In the genomic region with DNA sequence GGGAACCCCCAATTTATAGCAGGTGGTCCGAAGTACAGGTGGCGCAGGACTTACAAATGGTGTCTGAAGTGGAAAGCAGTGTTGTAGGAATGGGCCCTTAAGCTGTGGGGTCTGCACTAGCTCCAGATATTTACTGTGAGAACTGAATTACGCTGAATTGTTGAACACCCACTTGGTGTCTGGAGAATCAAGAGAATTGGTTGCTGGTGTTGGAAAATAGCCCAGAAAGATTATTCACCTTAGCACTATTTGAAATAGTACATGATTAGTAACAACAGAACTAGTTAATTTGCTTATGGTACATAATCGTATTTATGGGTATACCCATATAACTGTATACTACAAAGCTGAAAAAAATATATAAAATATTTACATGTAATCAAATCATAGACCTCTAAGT, we compare ENCODE assay signal across 16 cellular contexts.
DNase-seq lines count a peak whose midpoint lies in the region; ATAC-seq, FAIRE-seq and TF ChIP-seq lines count a peak whose summit lies in the region.
"Had no signal": no experiment of that assay in that cellular context is flagged by ENCODE, and none has a peak within 500 bp of the region (broad histone marks: within the 10 kb centered on the region; RNA-seq: fewer than 3 reads in every experiment).

No MANE protein-coding gene starts in this region.

- no peak overlapping the region for H3K4ac ChIP-seq in IMR-90 (ENCODE audit: low read depth, low read length)

- no peak overlapping the region for H4K5ac ChIP-seq in IMR-90 (ENCODE audit: low read depth, low read length)

- peaks cover 16% of the 10 kb centered on the region for H3K4me1 Mint-ChIP-seq in stimulated activated memory B cell treated with anti-CD40 and anti-IgM and Interleukin-4, amounts not matched to agents 10 μg/mL and 1 μg/mL and 100 μg/mL, for 72 hours

- intact Hi-C loops in IMR-90 (cut with micrococcal nuclease) (no loop called here), K562 (cut with micrococcal nuclease) (no loop called here), HepG2 (cut with micrococcal nuclease; ENCODE audit: unreplicated experiment) (no loop called here)

- TF ChIP-seq POLR2A in IMR-90 (IDR thresholded peaks at IDR 0.05; ENCODE audit: low read depth, low read length) (no peak), K562 (conservative IDR thresholded peaks at IDR 0.05) (no peak), HepG2 (IDR thresholded peaks at IDR 0.05; ENCODE audit: insufficient read depth in 1 of 2, low read depth in 2 of 2, low read length in 2 of 2) (no peak)

- H4K91ac ChIP-seq in IMR-90 (ENCODE audit: insufficient read depth, low read depth, low read length) = no peak overlapping the region

- H3K4me3 ChIP-seq in IMR-90 (ENCODE audit: insufficient read depth, low read depth, low read length) = no peak overlapping the region
- no peak overlapping the region for H3K4me3 ChIP-seq in K562
- H3K4me3 ChIP-seq in HepG2 (replicated peaks in 1 of 3; ENCODE audit: insufficient read depth in 1 of 3, low read depth in 2 of 3, low read length in 3 of 3) = no peak overlapping the region
- H3K4me3 ChIP-seq: SJSA1 had no signal

- H3K27ac Mint-ChIP-seq in stimulated activated memory B cell treated with anti-CD40 and anti-IgM and Interleukin-4, amounts not matched to agents 10 μg/mL and 1 μg/mL and 100 μg/mL, for 72 hours = no peak overlapping the region

- H3K79me2 ChIP-seq in K562 (ENCODE audit: control insufficient read depth, insufficient read depth, low read length) (peaks cover 82% of the 10 kb centered on the region), HepG2 (ENCODE audit: insufficient read depth, low read length) (peaks cover 51% of the 10 kb centered on the region)

- in situ Hi-C loops in IMR-90 (cut with MboI; ENCODE audit: low sequenced_read_pairs) = no loop called here
- in situ Hi-C loops in K562 (cut with MboI) = no loop called here
- in situ Hi-C loops in HepG2 (cut with HindIII; ENCODE audit: extremely low pct_ligation_motif_present, low pct_unique_long_range_greater_than_20kb) = no loop called here

- H3K36me3 ChIP-seq in IMR-90 (ENCODE audit: control insufficient read depth, insufficient read depth, low read length) (no peaks in the 10 kb centered on the region), K562 (ENCODE audit: control insufficient read depth, insufficient read depth, low read length) (peaks cover 9% of the 10 kb centered on the region; the same call in 2 of the 3 replicates), HepG2 (replicated peaks in 1 of 2; ENCODE audit: control insufficient read depth in 1 of 2, insufficient read depth in 2 of 2, low read length in 2 of 2) (peaks cover 4 to 10% of the 10 kb centered on the region in 2 experiments; a peak in 4 of 5 replicates)
- H3K36me3 ChIP-seq: SJSA1 had no signal

- DNase-seq in IMR-90 (peak; percentile 41), K562 (ENCODE audit: extremely low read depth in 1 of 4, low spot score in 3 of 4) (no peak), HepG2 (ENCODE audit: low spot score) (no peak), foreskin melanocyte (no peak), amniotic stem cell (lab: John Stamatoyannopoulos, UW) (no peak), HK-2 (ENCODE audit: unreplicated experiment) (no peak)
- DNase-seq: Caco-2, NCI-H1436, NCI-H2029, NCI-H2171, NCI-H446 treated with DMSO at 0.1 percent for 48 hours, NCI-H774, RPMI8226 had no signal

- H4K20me1 ChIP-seq in IMR-90 (ENCODE audit: insufficient read depth, low read length) = peaks cover 27% of the 10 kb centered on the region; the same call in 1 of the 2 replicates
- no peaks in the 10 kb centered on the region; the same call in 1 of the 2 replicates for H4K20me1 ChIP-seq in K562 (replicated peaks; ENCODE audit: control insufficient read depth, insufficient read depth, low read length)
- H4K20me1 ChIP-seq in HepG2 (ENCODE audit: insufficient read depth, low read length) = 0 out of 2 replicates have a peak, but pooled peaks cover 3% of the 10 kb centered on the region

- no peak overlapping the region for H3K4me2 ChIP-seq in IMR-90 (ENCODE audit: low read depth, low read length)
- H3K4me2 ChIP-seq in K562 (ENCODE audit: insufficient read depth, low read length) = no peak overlapping the region; the same call in 1 of the 2 replicates
- H3K4me2 ChIP-seq in HepG2 (ENCODE audit: low read depth, low read length) = peak overlapping the region; percentile 9; the same call in 1 of the 2 replicates

- no peak overlapping the region for H2BK120ac ChIP-seq in IMR-90 (ENCODE audit: low read depth, low read length)

- H3K4me1 ChIP-seq in IMR-90 (ENCODE audit: control insufficient read depth, insufficient read depth, low read length) (peaks cover 9% of the 10 kb centered on the region), K562 (replicated peaks in 1 of 2; ENCODE audit: control insufficient read depth in 2 of 2, insufficient read depth in 2 of 2, low read length in 2 of 2) (peaks cover 3 to 8% of the 10 kb centered on the region in 2 experiments; a peak in 3 of 5 replicates), HepG2 (ENCODE audit: insufficient read depth, low read length) (peaks cover 11% of the 10 kb centered on the region)
- H3K4me1 ChIP-seq: SJSA1 had no signal

- 0 out of 2 replicates have a peak overlapping the region, but pooled peaks have one; percentile 4 for H3K14ac ChIP-seq in IMR-90 (replicated peaks; ENCODE audit: low read depth, low read length)

- no peak overlapping the region for H3K18ac ChIP-seq in IMR-90 (ENCODE audit: low read depth, low read length)

- H3K4me3 Mint-ChIP-seq in stimulated activated memory B cell treated with anti-CD40 and anti-IgM and Interleukin-4, amounts not matched to agents 10 μg/mL and 1 μg/mL and 100 μg/mL, for 72 hours = no peak overlapping the region

- POLR2A ChIA-PET in IMR-90 (lab: Charles Lee; ENCODE audit: unreplicated experiment) = interaction anchor here (0.7 kb wide), 1 partner anchor 454 kb away, joined by 6 read pairs; no protein-coding TSS in a partner anchor
- POLR2A ChIA-PET in K562 (lab: Yijun Ruan, JAX) = interaction anchor here (1.2 kb wide), 1 partner anchor 16 kb away, joined by 3 read pairs; no protein-coding TSS in a partner anchor
- POLR2A ChIA-PET in HepG2 (lab: Yijun Ruan, JAX) = interaction anchor here (1.0 kb wide), 1 partner anchor 86 kb away, joined by 6 read pairs; a partner anchor contains a TSS

- H3K9me3 ChIP-seq in IMR-90 (ENCODE audit: control insufficient read depth, insufficient read depth, low read length) (no peaks in the 10 kb centered on the region), K562 (replicated peaks; ENCODE audit: control insufficient read depth, insufficient read depth, low read depth, low read length) (no peaks in the 10 kb centered on the region), HepG2 (ENCODE audit: low read length) (no peaks in the 10 kb centered on the region)
- H3K9me3 ChIP-seq: Caco-2, SJSA1 had no signal

- H3K23ac ChIP-seq in IMR-90 (ENCODE audit: low read depth, low read length) = no peak overlapping the region

- peaks cover 3% of the 10 kb centered on the region; the same call in 1 of the 2 replicates for H3K9me1 ChIP-seq in IMR-90 (ENCODE audit: insufficient read depth, low read length)
- H3K9me1 ChIP-seq in K562 (ENCODE audit: control insufficient read depth, insufficient read depth, low read length) = no peaks in the 10 kb centered on the region

- no peaks in the 10 kb centered on the region for H3K9me3 Mint-ChIP-seq in stimulated activated memory B cell treated with anti-CD40 and anti-IgM and Interleukin-4, amounts not matched to agents 10 μg/mL and 1 μg/mL and 100 μg/mL, for 72 hours

- no peak overlapping the region for H2AFZ ChIP-seq in IMR-90 (replicated peaks; ENCODE audit: low read length, poor library complexity)
- H2AFZ ChIP-seq in K562 (ENCODE audit: low read depth, low read length) = no peak overlapping the region
- H2AFZ ChIP-seq in HepG2 (ENCODE audit: low read length) = no peak overlapping the region

- dilution Hi-C loops in IMR-90 (cut with HindIII; ENCODE audit: low sequenced_read_pairs, unreplicated experiment) = no loop called here

- H4K8ac ChIP-seq in IMR-90 (ENCODE audit: low read depth in 2 of 2, low read length in 2 of 2) = no peak overlapping the region

- H2BK5ac ChIP-seq in IMR-90 (ENCODE audit: low read depth, low read length, poor library complexity, severe bottlenecking) = no peak overlapping the region

- H3K27me3 Mint-ChIP-seq in stimulated activated memory B cell treated with anti-CD40 and anti-IgM and Interleukin-4, amounts not matched to agents 10 μg/mL and 1 μg/mL and 100 μg/mL, for 72 hours = no peaks in the 10 kb centered on the region

- peaks cover 27 to 49% of the 10 kb centered on the region in 2 experiments for H3K79me1 ChIP-seq in IMR-90 (ENCODE audit: low read depth in 1 of 2, low read length in 2 of 2)

- H2AK5ac ChIP-seq in IMR-90 (ENCODE audit: low read depth, low read length) = no peak overlapping the region

- TF ChIP-seq RAD21 in IMR-90 (IDR thresholded peaks at IDR 0.05; ENCODE audit: low read length) = no peak
- no peak for TF ChIP-seq RAD21 in K562 (CRISPR knock-in tag; conservative IDR thresholded peaks at IDR 0.05 in 1 of 2, IDR thresholded peaks at IDR 0.05 in 1 of 2)
- TF ChIP-seq RAD21 in HepG2 (CRISPR knock-in tag; IDR thresholded peaks at IDR 0.05) = no peak

- H3K27ac ChIP-seq in IMR-90 (ENCODE audit: insufficient read depth, low read length) (no peak overlapping the region), K562 (ENCODE audit: extremely low read depth, low read depth, low read length) (peak overlapping the region; percentile 34; the same call in 1 of the 3 replicates), HepG2 (ENCODE audit: extremely low read length, insufficient read depth, low read length) (peak overlapping the region; percentile 34)
- H3K27ac ChIP-seq: SJSA1 had no signal

- no peak overlapping the region for H2AK9ac ChIP-seq in IMR-90 (replicated peaks; ENCODE audit: low read depth, low read length, poor library complexity)

- BruUV-seq in IMR-90 (replicated peaks; lab: Mats Ljungman, UMichigan) (no TSS peak), K562 (replicated peaks; lab: Mats Ljungman, UMichigan) (no TSS peak), HepG2 (replicated peaks; lab: Mats Ljungman, UMichigan) (no TSS peak)

- TF ChIP-seq EP300 in K562 (IDR thresholded peaks at IDR 0.05; ENCODE audit: low read length) (no peak), HepG2 (IDR thresholded peaks at IDR 0.05; ENCODE audit: low read depth in 2 of 2, low read length in 2 of 2) (no peak), HepG2 (CRISPR knock-in tag; IDR thresholded peaks at IDR 0.05; ENCODE audit: borderline replicate concordance) (no peak)

- H3K9ac ChIP-seq in IMR-90 (ENCODE audit: low read depth, low read length) (no peak overlapping the region), K562 (ENCODE audit: insufficient read depth in 1 of 2, low read depth in 2 of 2, low read length in 2 of 2) (no peak overlapping the region), HepG2 (ENCODE audit: insufficient read depth, low read depth, low read length) (no peak overlapping the region)

- H2BK15ac ChIP-seq in IMR-90 (ENCODE audit: low read depth, low read length) = no peak overlapping the region

- TF ChIP-seq CTCF in IMR-90 (conservative IDR thresholded peaks at IDR 0.05; ENCODE audit: low read depth, low read length) = no peak
- no peak for TF ChIP-seq CTCF in K562 (IDR thresholded peaks at IDR 0.05 in 2 of 3, conservative IDR thresholded peaks at IDR 0.05 in 1 of 3; ENCODE audit: insufficient read depth in 2 of 3, low read depth in 1 of 3, low read length in 3 of 3)
- TF ChIP-seq CTCF in HepG2 (CRISPR knock-in tag; IDR thresholded peaks at IDR 0.05) = no peak

- no peaks in the 10 kb centered on the region for H3K27me3 ChIP-seq in IMR-90 (ENCODE audit: control insufficient read depth, insufficient read depth, low read length)
- no peaks in the 10 kb centered on the region for H3K27me3 ChIP-seq in K562 (ENCODE audit: control insufficient read depth in 2 of 2, insufficient read depth in 2 of 2, low read length in 2 of 2)
- H3K27me3 ChIP-seq in HepG2 (ENCODE audit: control insufficient read depth in 1 of 2, insufficient read depth in 2 of 2, low read length in 2 of 2) = no peaks in the 10 kb centered on the region
- H3K27me3 ChIP-seq: SJSA1 had no signal

- H3K36me3 Mint-ChIP-seq in stimulated activated memory B cell treated with anti-CD40 and anti-IgM and Interleukin-4, amounts not matched to agents 10 μg/mL and 1 μg/mL and 100 μg/mL, for 72 hours = peaks cover 10% of the 10 kb centered on the region

- no peak overlapping the region for H2BK20ac ChIP-seq in IMR-90 (ENCODE audit: low read depth, low read length)

- H3K56ac ChIP-seq in IMR-90 (ENCODE audit: extremely low read depth, insufficient read depth, low read length) = no peak overlapping the region

- ATAC-seq in IMR-90 (ENCODE audit: low read depth) (no peak), K562 (no peak), HepG2 (no peak)
- ATAC-seq in stimulated activated memory B cell treated with anti-CD40 and anti-IgM and Interleukin-4, amounts not matched to agents 10 μg/mL and 1 μg/mL and 100 μg/mL, for 72 hours = no peak

- CTCF ChIA-PET in IMR-90 (lab: Yijun Ruan, JAX) (no interaction called here), K562 (lab: Yijun Ruan, JAX; ENCODE audit: low intra/inter-chr PET ratio) (no interaction called here), HepG2 (lab: Yijun Ruan, JAX; ENCODE audit: low intra/inter-chr PET ratio, low total read pairs) (no interaction called here)

- FAIRE-seq in K562 (lab: Jason Lieb, UNC) (no peak), HepG2 (lab: Jason Lieb, UNC) (no peak)
- FAIRE-seq: H54 had no signal

- WGBS in IMR-90 (ENCODE audit: extremely low coverage in 2 of 2, insufficient read length in 1 of 2), 2 experiments = 100% methylated on average over 1 of the region's 4 CpGs; no CpG with 5 or more reads in 1 of the 2 experiments
- WGBS in K562 (ENCODE audit: insufficient coverage, low coverage, missing lambda C conversion rate) = 97% methylated on average over 4 of the region's 4 CpGs
- WGBS in HepG2 (ENCODE audit: low lambda C conversion rate) = 97% methylated on average over 4 of the region's 4 CpGs
